In the genomic region with DNA sequence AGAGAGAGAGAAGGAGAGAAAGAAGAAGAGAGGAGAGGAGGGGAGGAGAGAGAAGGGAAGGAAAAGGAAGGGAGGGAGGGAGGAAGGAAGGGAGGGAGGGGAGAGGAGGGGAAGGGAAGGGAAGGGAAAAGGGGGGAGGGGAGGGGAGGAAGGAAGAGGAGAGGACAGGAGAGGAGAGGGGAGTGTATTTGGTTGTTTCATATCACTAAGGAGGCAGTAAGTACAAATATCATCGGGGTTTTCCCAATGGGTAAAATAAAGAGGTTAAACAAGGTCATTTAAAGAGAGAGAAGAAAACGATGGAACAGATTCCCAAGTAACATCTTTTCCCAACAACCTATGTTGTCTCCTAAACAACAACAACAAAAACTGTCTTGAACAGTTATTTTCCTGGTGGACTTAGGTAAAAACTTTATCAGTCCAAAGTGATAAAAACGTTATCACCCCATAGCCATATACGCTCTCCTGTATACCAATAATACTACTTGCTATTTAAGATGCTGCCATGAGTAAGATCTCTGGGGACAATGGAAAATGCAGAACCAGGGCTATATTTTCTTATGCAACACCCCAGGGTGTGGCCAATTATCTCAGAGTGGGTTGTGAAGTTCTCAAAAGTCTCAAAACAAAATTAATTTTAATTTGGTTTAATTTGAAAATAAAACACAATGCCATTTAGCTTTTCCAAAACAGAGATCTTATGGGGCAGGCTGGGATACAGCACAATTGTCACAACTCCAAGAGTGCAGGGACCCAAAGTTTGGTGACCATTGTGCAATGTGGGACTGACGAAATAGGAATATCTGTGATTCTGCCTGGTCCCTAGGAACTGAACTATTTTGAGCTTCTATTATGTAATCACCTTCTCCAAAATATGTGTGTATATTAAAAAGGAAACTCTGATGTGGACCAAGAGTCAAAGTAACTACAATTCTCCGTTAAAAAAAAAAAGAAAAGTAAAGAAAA, we compare ENCODE assay signal across 12 cellular contexts. TPM values are rescaled to one million over a fixed set of nuclear protein-coding genes. Genes with fewer than 3 reads are reported as not detected.
DNase-seq lines count a peak whose midpoint lies in the region; ATAC-seq and TF ChIP-seq lines count a peak whose summit lies in the region.
"Had no signal": no experiment of that assay in that cellular context is flagged by ENCODE, and none has a peak within 500 bp of the region (broad histone marks: within the 10 kb centered on the region; RNA-seq: fewer than 3 reads in every experiment).

No MANE protein-coding gene starts in this region.

- 52 to 69% methylated on average over 6 of the region's 6 CpGs for WGBS in tibial nerve, 2 donors

- peak; percentile 95 for ATAC-seq in left lobe of liver
- no peak for ATAC-seq in HG03135 (IDR thresholded peaks at IDR 0.05; ENCODE audit: unreplicated experiment)
- ATAC-seq in HG02852 (IDR thresholded peaks at IDR 0.05; ENCODE audit: unreplicated experiment) = no peak
- ATAC-seq: left colon had no signal

- TF ChIP-seq POLR2A in tibial nerve (IDR thresholded peaks at IDR 0.05) = no peak

- no peaks in the 10 kb centered on the region for H3K9me3 ChIP-seq in tibial nerve
- H3K9me3 ChIP-seq: testis had no signal

- TF ChIP-seq CTCF in cardiac fibroblast (IDR thresholded peaks at IDR 0.05; ENCODE audit: low read depth, low read length) (no peak), tibial nerve (IDR thresholded peaks at IDR 0.05) (no peak)

- H3K27me3 ChIP-seq in tibial nerve = no peaks in the 10 kb centered on the region
- H3K27me3 ChIP-seq: testis had no signal

- intact Hi-C loops in head of caudate nucleus (cut with DNase I) = no loop called here

- no peak overlapping the region for H3K4me3 ChIP-seq in cardiac fibroblast (replicated peaks in 1 of 2; ENCODE audit: low read depth in 2 of 2, low read length in 2 of 2)
- H3K4me3 ChIP-seq in tibial nerve = no peak overlapping the region
- H3K4me3 ChIP-seq: skin epidermis, testis had no signal

- peak overlapping the region; percentile 4 to 74 (median 60) for H3K27ac ChIP-seq in tibial nerve
- H3K27ac ChIP-seq: testis had no signal

- peak in 1 of 2 donors; percentile 85 for TF ChIP-seq EP300 in tibial nerve (IDR thresholded peaks at IDR 0.05)

- H3K4me1 ChIP-seq in tibial nerve = peaks cover 0 to 38% (median 6%) of the 10 kb centered on the region in 4 donors
- H3K4me1 ChIP-seq: testis had no signal

- H3K36me3 ChIP-seq in tibial nerve = peaks cover 0 to 7% (median 0%) of the 10 kb centered on the region in 3 donors

- DNase-seq in MV-4-11 (lab: John Stamatoyannopoulos, UW) (peak; percentile 92), cardiac fibroblast (ENCODE audit: low read depth in 2 of 2) (peak; percentile 5 to 73), left lobe of liver (ENCODE audit: low spot score) (peak; percentile 76), tibial nerve (ENCODE audit: low spot score in 2 of 2) (peak in 1 of 2 donors; percentile 73), head of caudate nucleus (no peak)
- no peak for DNase-seq in activated CD4-positive, alpha-beta T cell treated with anti-CD3 and anti-CD28 coated beads, Interleukin-2, amount 50 U/mL, for 4 hours
- DNase-seq: activated CD4-positive, alpha-beta T cell treated with anti-CD3 and anti-CD28 coated beads, Interleukin-2, amount 10 ng/mL, durations not matched to agents 24 days and 14 days; left colon; testis had no signal

RNA-seq across cellular contexts. Expression of a gene that starts 43.3 kb away (rescaled TPM):
- total RNA-seq in left lobe of liver (4.6 TPM), tibial nerve (10 to 100 TPM; 12.3 to 25.6 (median 19.2) TPM)

Comparison
In these comparisons a context has a peak if more than half of its experiments do, and no peak if none do; other contexts are left out.
1. DNase-seq: peak in MV-4-11 (single experiment), cardiac fibroblast (2 of 2) and left lobe of liver (single experiment); none in activated CD4-positive, alpha-beta T cell treated with anti-CD3 and anti-CD28 coated beads, Interleukin-2, amount 50 U/mL, for 4 hours (0 of 2) and head of caudate nucleus (0 of 42).